ENCODE assay signal across 24 cellular contexts in genomic region chr3:12467746-12468145, GRCh38. TPM values are rescaled to one million over a fixed set of nuclear protein-coding genes. Genes with fewer than 3 reads are reported as not detected.
DNase-seq lines count a peak whose midpoint lies in the region; TF ChIP-seq lines count a peak whose summit lies in the region.
"Had no signal": no experiment of that assay in that cellular context is flagged by ENCODE, and none has a peak within 500 bp of the region (broad histone marks: within the 10 kb centered on the region; RNA-seq: fewer than 3 reads in every experiment).

No MANE protein-coding gene starts in this region.

- WGBS in esophagus muscularis mucosa: 95% methylated on average over 2 of the region's 2 CpGs

- TF ChIP-seq CTCF in esophagus muscularis mucosa (IDR thresholded peaks at IDR 0.05): no peak

- intact Hi-C loops in esophagus muscularis mucosa (cut with DNase I): no loop called here

- no peak for TF ChIP-seq POLR2A in esophagus muscularis mucosa (IDR thresholded peaks at IDR 0.05; ENCODE audit: low read depth)

- H3K36me3 ChIP-seq in esophagus muscularis mucosa: no peaks in the 10 kb centered on the region
- H3K36me3 ChIP-seq: BLaER1 treated with 17β-estradiol and CSF1 and Interleukin-3, amounts not matched to agents 10 nM and 100 nM had no signal

- DNase-seq in activated effector memory CD4-positive, alpha-beta T cell treated with anti-CD3 and anti-CD28 coated beads, Interleukin-2, amount 50 U/mL, for 16 hours: peak; percentile 21
- DNase-seq in activated effector memory CD4-positive, alpha-beta T cell treated with Interleukin-2 at 50 U/mL for 16 hours: no peak
- DNase-seq in NCI-H69 (lab: John Stamatoyannopoulos, UW) (peak; percentile 81), mesenteric fat pad (ENCODE audit: low spot score) (peak; percentile 24), esophagus muscularis mucosa (ENCODE audit: extremely low spot score) (no peak), NCI-H187 treated with DMSO at 0.1 percent for 48 hours (lab: John Stamatoyannopoulos, UW) (no peak), GF-D8 (lab: John Stamatoyannopoulos, UW) (no peak)
- DNase-seq: AML-193; CD4-positive, alpha-beta T cell; H9; KBM-7; MV-4-11; NCI-H1105; NCI-H1694 treated with DMSO at 0.1 percent for 48 hours; NCI-H2107; NCI-H446; NCI-H524 treated with DMSO at 0.1 percent for 48 hours; NK-92 treated with Interleukin-12 subunit alpha and Interleukin-12 subunit beta, amount 100 ng/mL, for 24 hours; SHP77; T-cell had no signal

- H3K9me3 ChIP-seq in esophagus muscularis mucosa: no peaks in the 10 kb centered on the region
- H3K9me3 ChIP-seq: BLaER1 treated with 17β-estradiol and CSF1 and Interleukin-3, amounts not matched to agents 10 nM and 100 nM had no signal

- no peak overlapping the region for H3K27ac ChIP-seq in esophagus muscularis mucosa (replicated peaks in 1 of 4)
- H3K27ac ChIP-seq: BLaER1 treated with 17β-estradiol and CSF1 and Interleukin-3, amounts not matched to agents 10 nM and 100 nM; RWPE1 had no signal

- peaks cover 0 to 1% (median 0%) of the 10 kb centered on the region in 4 donors for H3K4me1 ChIP-seq in esophagus muscularis mucosa

- peaks cover 0 to 4% (median 0%) of the 10 kb centered on the region in 4 donors for H3K27me3 ChIP-seq in esophagus muscularis mucosa
- H3K27me3 ChIP-seq: BLaER1 treated with 17β-estradiol and CSF1 and Interleukin-3, amounts not matched to agents 10 nM and 100 nM had no signal

- TF ChIP-seq EP300 in esophagus muscularis mucosa (IDR thresholded peaks at IDR 0.05): no peak

- H3K4me3 ChIP-seq in esophagus muscularis mucosa: no peak overlapping the region
- H3K4me3 ChIP-seq: BLaER1 treated with 17β-estradiol and CSF1 and Interleukin-3, amounts not matched to agents 10 nM and 100 nM; GM12878; GM23338 had no signal

RNA-seq across cellular contexts. Expression of gene TSEN2, which starts 16.5 kb away (rescaled TPM):
- total RNA-seq in mesenteric fat pad: 24.9 TPM
- 10 to 100 TPM; 17.6 to 20.4 (median 19.4) TPM for total RNA-seq in esophagus muscularis mucosa

Comparison
In these comparisons a context has a peak if more than half of its experiments do, and no peak if none do; other contexts are left out.
1. DNase-seq: peak in activated effector memory CD4-positive, alpha-beta T cell treated with anti-CD3 and anti-CD28 coated beads, Interleukin-2, amount 50 U/mL, for 16 hours (single experiment), NCI-H69 (single experiment) and mesenteric fat pad (single experiment); none in activated effector memory CD4-positive, alpha-beta T cell treated with Interleukin-2 at 50 U/mL for 16 hours (single experiment), esophagus muscularis mucosa (single experiment), NCI-H187 treated with DMSO at 0.1 percent for 48 hours (single experiment) and GF-D8 (single experiment).